Comparison of ENCODE assay signal across 1 cellular context in the genomic region with DNA sequence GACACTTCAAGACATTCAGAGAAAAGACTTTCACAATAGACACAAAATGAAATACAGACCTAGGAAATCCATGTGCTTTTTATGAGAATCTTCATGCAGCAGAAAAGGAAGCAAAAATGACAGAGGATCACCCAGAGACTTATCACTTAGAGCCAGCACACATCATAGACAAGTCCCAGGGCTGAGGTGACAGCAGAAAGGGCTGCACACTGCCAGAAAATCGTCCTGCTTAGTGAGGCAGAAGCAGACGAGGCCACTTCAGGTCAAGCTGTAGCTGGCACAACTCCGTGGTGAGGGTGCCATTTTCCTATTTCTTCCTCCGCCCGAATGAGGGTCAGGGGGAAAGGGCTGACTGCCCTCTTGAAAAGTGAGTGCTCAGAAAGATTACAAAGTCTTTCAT.
TF ChIP-seq lines count a peak whose summit lies in the region.

No MANE protein-coding gene starts in this region.

TF ChIP-seq in GM12878, 131 proteins besides CTCF, POLR2A, EP300 and RAD21 (continued from another document):
- TF ChIP-seq, protein P1, sequence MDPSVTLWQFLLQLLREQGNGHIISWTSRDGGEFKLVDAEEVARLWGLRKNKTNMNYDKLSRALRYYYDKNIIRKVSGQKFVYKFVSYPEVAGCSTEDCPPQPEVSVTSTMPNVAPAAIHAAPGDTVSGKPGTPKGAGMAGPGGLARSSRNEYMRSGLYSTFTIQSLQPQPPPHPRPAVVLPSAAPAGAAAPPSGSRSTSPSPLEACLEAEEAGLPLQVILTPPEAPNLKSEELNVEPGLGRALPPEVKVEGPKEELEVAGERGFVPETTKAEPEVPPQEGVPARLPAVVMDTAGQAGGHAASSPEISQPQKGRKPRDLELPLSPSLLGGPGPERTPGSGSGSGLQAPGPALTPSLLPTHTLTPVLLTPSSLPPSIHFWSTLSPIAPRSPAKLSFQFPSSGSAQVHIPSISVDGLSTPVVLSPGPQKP (IDR thresholded peaks at IDR 0.05; ENCODE audit: low read depth, low read length) = no peak
- TF ChIP-seq, protein P2, sequence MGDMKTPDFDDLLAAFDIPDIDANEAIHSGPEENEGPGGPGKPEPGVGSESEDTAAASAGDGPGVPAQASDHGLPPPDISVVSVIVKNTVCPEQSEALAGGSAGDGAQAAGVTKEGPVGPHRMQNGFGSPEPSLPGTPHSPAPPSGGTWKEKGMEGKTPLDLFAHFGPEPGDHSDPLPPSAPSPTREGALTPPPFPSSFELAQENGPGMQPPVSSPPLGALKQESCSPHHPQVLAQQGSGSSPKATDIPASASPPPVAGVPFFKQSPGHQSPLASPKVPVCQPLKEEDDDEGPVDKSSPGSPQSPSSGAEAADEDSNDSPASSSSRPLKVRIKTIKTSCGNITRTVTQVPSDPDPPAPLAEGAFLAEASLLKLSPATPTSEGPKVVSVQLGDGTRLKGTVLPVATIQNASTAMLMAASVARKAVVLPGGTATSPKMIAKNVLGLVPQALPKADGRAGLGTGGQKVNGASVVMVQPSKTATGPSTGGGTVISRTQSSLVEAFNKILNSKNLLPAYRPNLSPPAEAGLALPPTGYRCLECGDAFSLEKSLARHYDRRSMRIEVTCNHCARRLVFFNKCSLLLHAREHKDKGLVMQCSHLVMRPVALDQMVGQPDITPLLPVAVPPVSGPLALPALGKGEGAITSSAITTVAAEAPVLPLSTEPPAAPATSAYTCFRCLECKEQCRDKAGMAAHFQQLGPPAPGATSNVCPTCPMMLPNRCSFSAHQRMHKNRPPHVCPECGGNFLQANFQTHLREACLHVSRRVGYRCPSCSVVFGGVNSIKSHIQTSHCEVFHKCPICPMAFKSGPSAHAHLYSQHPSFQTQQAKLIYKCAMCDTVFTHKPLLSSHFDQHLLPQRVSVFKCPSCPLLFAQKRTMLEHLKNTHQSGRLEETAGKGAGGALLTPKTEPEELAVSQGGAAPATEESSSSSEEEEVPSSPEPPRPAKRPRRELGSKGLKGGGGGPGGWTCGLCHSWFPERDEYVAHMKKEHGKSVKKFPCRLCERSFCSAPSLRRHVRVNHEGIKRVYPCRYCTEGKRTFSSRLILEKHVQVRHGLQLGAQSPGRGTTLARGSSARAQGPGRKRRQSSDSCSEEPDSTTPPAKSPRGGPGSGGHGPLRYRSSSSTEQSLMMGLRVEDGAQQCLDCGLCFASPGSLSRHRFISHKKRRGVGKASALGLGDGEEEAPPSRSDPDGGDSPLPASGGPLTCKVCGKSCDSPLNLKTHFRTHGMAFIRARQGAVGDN (IDR thresholded peaks at IDR 0.05) = no peak
- no peak for TF ChIP-seq CHD1 (IDR thresholded peaks at IDR 0.05; ENCODE audit: low read depth, low read length)
- TF ChIP-seq ZNF274 (IDR thresholded peaks at IDR 0.05; ENCODE audit: insufficient read depth, insufficient read length) = no peak
- TF ChIP-seq, protein P3, sequence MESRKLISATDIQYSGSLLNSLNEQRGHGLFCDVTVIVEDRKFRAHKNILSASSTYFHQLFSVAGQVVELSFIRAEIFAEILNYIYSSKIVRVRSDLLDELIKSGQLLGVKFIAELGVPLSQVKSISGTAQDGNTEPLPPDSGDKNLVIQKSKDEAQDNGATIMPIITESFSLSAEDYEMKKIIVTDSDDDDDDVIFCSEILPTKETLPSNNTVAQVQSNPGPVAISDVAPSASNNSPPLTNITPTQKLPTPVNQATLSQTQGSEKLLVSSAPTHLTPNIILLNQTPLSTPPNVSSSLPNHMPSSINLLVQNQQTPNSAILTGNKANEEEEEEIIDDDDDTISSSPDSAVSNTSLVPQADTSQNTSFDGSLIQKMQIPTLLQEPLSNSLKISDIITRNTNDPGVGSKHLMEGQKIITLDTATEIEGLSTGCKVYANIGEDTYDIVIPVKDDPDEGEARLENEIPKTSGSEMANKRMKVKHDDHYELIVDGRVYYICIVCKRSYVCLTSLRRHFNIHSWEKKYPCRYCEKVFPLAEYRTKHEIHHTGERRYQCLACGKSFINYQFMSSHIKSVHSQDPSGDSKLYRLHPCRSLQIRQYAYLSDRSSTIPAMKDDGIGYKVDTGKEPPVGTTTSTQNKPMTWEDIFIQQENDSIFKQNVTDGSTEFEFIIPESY (IDR thresholded peaks at IDR 0.05) = no peak
- TF ChIP-seq BACH1 (IDR thresholded peaks at IDR 0.05; ENCODE audit: borderline replicate concordance) = no peak
- TF ChIP-seq, protein P4, sequence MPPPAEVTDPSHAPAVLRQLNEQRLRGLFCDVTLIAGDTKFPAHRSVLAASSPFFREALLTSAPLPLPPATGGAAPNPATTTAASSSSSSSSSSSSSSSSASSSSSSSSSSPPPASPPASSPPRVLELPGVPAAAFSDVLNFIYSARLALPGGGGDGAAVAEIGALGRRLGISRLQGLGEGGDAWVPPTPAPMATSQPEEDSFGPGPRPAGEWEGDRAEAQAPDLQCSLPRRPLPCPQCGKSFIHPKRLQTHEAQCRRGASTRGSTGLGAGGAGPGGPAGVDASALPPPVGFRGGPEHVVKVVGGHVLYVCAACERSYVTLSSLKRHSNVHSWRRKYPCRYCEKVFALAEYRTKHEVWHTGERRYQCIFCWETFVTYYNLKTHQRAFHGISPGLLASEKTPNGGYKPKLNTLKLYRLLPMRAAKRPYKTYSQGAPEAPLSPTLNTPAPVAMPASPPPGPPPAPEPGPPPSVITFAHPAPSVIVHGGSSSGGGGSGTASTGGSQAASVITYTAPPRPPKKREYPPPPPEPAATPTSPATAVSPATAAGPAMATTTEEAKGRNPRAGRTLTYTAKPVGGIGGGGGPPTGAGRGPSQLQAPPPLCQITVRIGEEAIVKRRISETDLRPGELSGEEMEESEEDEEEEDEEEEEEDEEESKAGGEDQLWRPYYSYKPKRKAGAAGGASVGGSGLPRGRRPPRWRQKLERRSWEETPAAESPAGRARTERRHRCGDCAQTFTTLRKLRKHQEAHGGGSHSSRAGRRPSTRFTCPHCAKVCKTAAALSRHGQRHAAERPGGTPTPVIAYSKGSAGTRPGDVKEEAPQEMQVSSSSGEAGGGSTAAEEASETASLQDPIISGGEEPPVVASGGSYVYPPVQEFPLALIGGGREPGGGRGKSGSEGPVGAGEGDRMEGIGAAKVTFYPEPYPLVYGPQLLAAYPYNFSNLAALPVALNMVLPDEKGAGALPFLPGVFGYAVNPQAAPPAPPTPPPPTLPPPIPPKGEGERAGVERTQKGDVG (CRISPR knock-in tag; IDR thresholded peaks at IDR 0.05) = no peak
- no peak for TF ChIP-seq RAD51 (IDR thresholded peaks at IDR 0.05)
- TF ChIP-seq ESRRA (IDR thresholded peaks at IDR 0.05; ENCODE audit: low read length) = no peak
- TF ChIP-seq MYB (IDR thresholded peaks at IDR 0.05; ENCODE audit: borderline replicate concordance, low read depth, low read length) = no peak
- TF ChIP-seq SREBF2 (IDR thresholded peaks at IDR 0.05; ENCODE audit: low read length) = no peak
- TF ChIP-seq, protein P5, sequence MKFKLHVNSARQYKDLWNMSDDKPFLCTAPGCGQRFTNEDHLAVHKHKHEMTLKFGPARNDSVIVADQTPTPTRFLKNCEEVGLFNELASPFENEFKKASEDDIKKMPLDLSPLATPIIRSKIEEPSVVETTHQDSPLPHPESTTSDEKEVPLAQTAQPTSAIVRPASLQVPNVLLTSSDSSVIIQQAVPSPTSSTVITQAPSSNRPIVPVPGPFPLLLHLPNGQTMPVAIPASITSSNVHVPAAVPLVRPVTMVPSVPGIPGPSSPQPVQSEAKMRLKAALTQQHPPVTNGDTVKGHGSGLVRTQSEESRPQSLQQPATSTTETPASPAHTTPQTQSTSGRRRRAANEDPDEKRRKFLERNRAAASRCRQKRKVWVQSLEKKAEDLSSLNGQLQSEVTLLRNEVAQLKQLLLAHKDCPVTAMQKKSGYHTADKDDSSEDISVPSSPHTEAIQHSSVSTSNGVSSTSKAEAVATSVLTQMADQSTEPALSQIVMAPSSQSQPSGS (IDR thresholded peaks at IDR 0.05; ENCODE audit: low read length) = no peak
- TF ChIP-seq PAX5 (IDR thresholded peaks at IDR 0.05; ENCODE audit: borderline replicate concordance, low read depth, low read length) = no peak
- no peak for TF ChIP-seq TCF7 (IDR thresholded peaks at IDR 0.05; ENCODE audit: borderline replicate concordance)
- no peak for TF ChIP-seq LARP7 (IDR thresholded peaks at IDR 0.05)
- TF ChIP-seq, protein P6, sequence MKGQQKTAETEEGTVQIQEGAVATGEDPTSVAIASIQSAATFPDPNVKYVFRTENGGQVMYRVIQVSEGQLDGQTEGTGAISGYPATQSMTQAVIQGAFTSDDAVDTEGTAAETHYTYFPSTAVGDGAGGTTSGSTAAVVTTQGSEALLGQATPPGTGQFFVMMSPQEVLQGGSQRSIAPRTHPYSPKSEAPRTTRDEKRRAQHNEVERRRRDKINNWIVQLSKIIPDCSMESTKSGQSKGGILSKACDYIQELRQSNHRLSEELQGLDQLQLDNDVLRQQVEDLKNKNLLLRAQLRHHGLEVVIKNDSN (IDR thresholded peaks at IDR 0.05; ENCODE audit: borderline replicate concordance, extremely low read length, insufficient read depth, low read depth, low read length) = no peak
- no peak for TF ChIP-seq NFYA (IDR thresholded peaks at IDR 0.05; ENCODE audit: borderline replicate concordance, low read depth, low read length)
- TF ChIP-seq ZBED1 (IDR thresholded peaks at IDR 0.05; ENCODE audit: borderline replicate concordance) = no peak
